Comparison of ENCODE assay signal across 19 cellular contexts in the genomic region with DNA sequence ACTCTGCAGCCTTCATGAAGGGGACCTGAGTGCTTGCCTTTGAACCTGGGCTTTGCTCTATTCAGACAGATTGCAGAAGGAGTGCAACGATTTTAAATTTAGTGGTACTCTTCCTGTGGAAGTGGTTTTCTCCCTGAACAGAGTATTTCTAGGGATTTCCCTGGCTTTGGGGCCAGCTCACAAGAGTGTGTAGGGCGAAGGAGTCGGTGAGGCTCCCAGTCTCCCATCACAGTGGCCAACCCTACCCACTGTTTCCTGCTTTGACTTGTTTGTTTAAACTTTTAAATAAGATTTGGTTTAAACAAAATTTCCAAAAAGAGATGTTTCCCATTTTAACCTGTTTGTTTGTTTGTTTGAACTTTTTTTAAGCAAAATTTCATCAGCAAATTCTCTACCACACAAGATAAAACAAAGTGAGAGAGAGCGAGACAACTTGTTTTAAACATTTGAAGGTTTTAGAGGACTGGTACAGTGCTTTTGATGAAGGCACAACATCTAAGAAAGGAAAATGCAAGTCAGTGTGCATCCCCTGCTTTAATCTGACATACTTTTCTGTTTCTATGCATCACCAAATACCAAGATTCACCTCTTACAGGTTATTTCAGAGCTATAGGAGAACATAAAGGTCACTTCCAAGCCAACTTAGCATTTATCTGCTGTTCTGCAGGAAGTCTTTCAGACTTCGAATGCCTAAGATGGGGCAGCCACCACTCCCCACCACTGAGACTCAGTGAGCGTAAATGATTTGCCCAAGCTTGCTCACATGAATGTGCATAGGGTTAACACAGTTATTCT. TPM values are rescaled to one million over a fixed set of nuclear protein-coding genes. Genes with fewer than 3 reads are reported as not detected.
DNase-seq lines count a peak whose midpoint lies in the region; ATAC-seq and TF ChIP-seq lines count a peak whose summit lies in the region.
"Had no signal": no experiment of that assay in that cellular context is flagged by ENCODE, and none has a peak within 500 bp of the region (broad histone marks: within the 10 kb centered on the region; RNA-seq: fewer than 3 reads in every experiment).

No MANE protein-coding gene starts in this region.

- no peaks in the 10 kb centered on the region for H3K36me3 ChIP-seq in CD8-positive, alpha-beta T cell (ENCODE audit: insufficient read depth, low read length)
- H3K36me3 ChIP-seq in naive thymus-derived CD4-positive, alpha-beta T cell (ENCODE audit: control insufficient read depth in 2 of 3, insufficient read depth in 3 of 3, low read length in 3 of 3), result no peaks in the 10 kb centered on the region

- H3K9me3 Mint-ChIP-seq in activated CD8-positive, alpha-beta T cell treated with anti-CD3 and anti-CD28 coated beads for 36 hours, result peaks cover 2% of the 10 kb centered on the region
- no peaks in the 10 kb centered on the region for H3K9me3 Mint-ChIP-seq in activated CD8-positive, alpha-beta T cell treated with anti-CD3 and anti-CD28 coated beads, Interleukin-2, amount 10 ng/mL, durations not matched to agents 7 days and 5 days (ENCODE audit: insufficient read depth)
- H3K9me3 Mint-ChIP-seq in CD8-positive, alpha-beta T cell, result no peaks in the 10 kb centered on the region
- H3K9me3 Mint-ChIP-seq in T-cell, result peaks cover 0 to 7% (median 0%) of the 10 kb centered on the region in 3 donors
- peaks cover 0 to 16% (median 0%) of the 10 kb centered on the region in 11 donors for H3K9me3 Mint-ChIP-seq in naive thymus-derived CD4-positive, alpha-beta T cell

- no peak overlapping the region for H3K4me3 ChIP-seq in CD8-positive, alpha-beta T cell (ENCODE audit: low read depth, low read length)
- no peak overlapping the region for H3K4me3 ChIP-seq in naive thymus-derived CD4-positive, alpha-beta T cell (ENCODE audit: low read length)

- no peaks in the 10 kb centered on the region for H3K27me3 ChIP-seq in CD8-positive, alpha-beta T cell (ENCODE audit: insufficient read depth, low read length)
- no peaks in the 10 kb centered on the region for H3K27me3 ChIP-seq in naive thymus-derived CD4-positive, alpha-beta T cell (ENCODE audit: control insufficient read depth in 2 of 2, insufficient read depth in 2 of 2, low read length in 2 of 2)

- peaks cover 55% of the 10 kb centered on the region for H3K4me1 ChIP-seq in CD8-positive, alpha-beta T cell (ENCODE audit: insufficient read depth, low read length)
- peaks cover 7 to 56% of the 10 kb centered on the region in 2 donors for H3K4me1 ChIP-seq in naive thymus-derived CD4-positive, alpha-beta T cell (ENCODE audit: control insufficient read depth in 2 of 2, insufficient read depth in 2 of 2, low read length in 2 of 2)

- H3K4me3 Mint-ChIP-seq in activated CD8-positive, alpha-beta T cell treated with anti-CD3 and anti-CD28 coated beads for 36 hours, result no peak overlapping the region
- no peak overlapping the region for H3K4me3 Mint-ChIP-seq in activated CD8-positive, alpha-beta T cell treated with anti-CD3 and anti-CD28 coated beads, Interleukin-2, amount 10 ng/mL, durations not matched to agents 7 days and 5 days
- no peak overlapping the region for H3K4me3 Mint-ChIP-seq in CD8-positive, alpha-beta T cell
- peak overlapping the region in 1 of 3 donors; percentile 50 for H3K4me3 Mint-ChIP-seq in T-cell
- peak overlapping the region in 7 of 10 donors; percentile 7 to 85 (median 32) for H3K4me3 Mint-ChIP-seq in naive thymus-derived CD4-positive, alpha-beta T cell
- H3K4me3 Mint-ChIP-seq: CD14-positive monocyte, HFFc6 had no signal

- no peak overlapping the region for H3K27ac ChIP-seq in CD8-positive, alpha-beta T cell (ENCODE audit: low read depth, low read length)
- H3K27ac ChIP-seq in naive thymus-derived CD4-positive, alpha-beta T cell (ENCODE audit: low read depth, low read length), result no peak overlapping the region
- H3K27ac ChIP-seq: RWPE1 had no signal

- no peak for TF ChIP-seq CTCF in activated CD8-positive, alpha-beta T cell treated with anti-CD3 and anti-CD28 coated beads for 36 hours (IDR thresholded peaks at IDR 0.05)
- TF ChIP-seq CTCF in CD8-positive, alpha-beta T cell (IDR thresholded peaks at IDR 0.05), result no peak

- CTCF ChIA-PET in activated CD8-positive, alpha-beta T cell treated with anti-CD3 and anti-CD28 coated beads for 36 hours (lab: Charles Lee), result interaction anchor here (1.8 to 1.9 kb wide), 2 partner anchors 22 to 89 kb away, joined by 6 to 8 read pairs; no protein-coding TSS in a partner anchor
- CTCF ChIA-PET in activated CD8-positive, alpha-beta T cell treated with anti-CD3 and anti-CD28 coated beads, Interleukin-2, amount 10 ng/mL, durations not matched to agents 7 days and 5 days (lab: Charles Lee), result interaction anchor here (0.8 to 2.2 kb wide), 5 partner anchors 12 to 89 kb away, joined by 3 to 11 read pairs (median 5); a partner anchor contains a TSS
- CTCF ChIA-PET in CD8-positive, alpha-beta T cell (lab: Charles Lee), result interaction anchor here (0.9 to 1.4 kb wide), 4 partner anchors 12 to 69 kb away, joined by 3 to 5 read pairs (median 3); no protein-coding TSS in a partner anchor
- CTCF ChIA-PET in T-cell (lab: Charles Lee), result interaction anchor here in 1 of 2 donors (0.6 to 1.8 kb wide), 2 partner anchors 21 to 281 kb away, joined by 3 to 4 read pairs; no protein-coding TSS in a partner anchor
- CTCF ChIA-PET in naive thymus-derived CD4-positive, alpha-beta T cell (lab: Charles Lee), result interaction anchor here (1.1 to 2.0 kb wide), 2 partner anchors 22 to 69 kb away, joined by 3 to 7 read pairs; no protein-coding TSS in a partner anchor

- no peaks in the 10 kb centered on the region for H3K27me3 Mint-ChIP-seq in activated CD8-positive, alpha-beta T cell treated with anti-CD3 and anti-CD28 coated beads for 36 hours
- H3K27me3 Mint-ChIP-seq in activated CD8-positive, alpha-beta T cell treated with anti-CD3 and anti-CD28 coated beads, Interleukin-2, amount 10 ng/mL, durations not matched to agents 7 days and 5 days (ENCODE audit: low read depth), result no peaks in the 10 kb centered on the region
- H3K27me3 Mint-ChIP-seq in CD8-positive, alpha-beta T cell (ENCODE audit: low read depth), result no peaks in the 10 kb centered on the region
- no peaks in the 10 kb centered on the region for H3K27me3 Mint-ChIP-seq in T-cell
- H3K27me3 Mint-ChIP-seq in naive thymus-derived CD4-positive, alpha-beta T cell, result no peaks in the 10 kb centered on the region

- H3K9me3 ChIP-seq in CD8-positive, alpha-beta T cell (ENCODE audit: low read length), result no peaks in the 10 kb centered on the region
- H3K9me3 ChIP-seq in naive thymus-derived CD4-positive, alpha-beta T cell (ENCODE audit: control insufficient read depth in 2 of 3, low read length in 3 of 3), result no peaks in the 10 kb centered on the region

- peak overlapping the region; percentile 84 for H3K27ac Mint-ChIP-seq in activated CD8-positive, alpha-beta T cell treated with anti-CD3 and anti-CD28 coated beads for 36 hours
- H3K27ac Mint-ChIP-seq in activated CD8-positive, alpha-beta T cell treated with anti-CD3 and anti-CD28 coated beads, Interleukin-2, amount 10 ng/mL, durations not matched to agents 7 days and 5 days, result no peak overlapping the region
- H3K27ac Mint-ChIP-seq in CD8-positive, alpha-beta T cell, result peak overlapping the region; percentile 71
- peak overlapping the region; percentile 71 to 77 for H3K27ac Mint-ChIP-seq in T-cell
- H3K27ac Mint-ChIP-seq in naive thymus-derived CD4-positive, alpha-beta T cell, result peak overlapping the region in 8 of 9 donors; percentile 29 to 86 (median 80)
- H3K27ac Mint-ChIP-seq: CD14-positive monocyte, HFFc6 had no signal

- H3K4me1 Mint-ChIP-seq in activated CD8-positive, alpha-beta T cell treated with anti-CD3 and anti-CD28 coated beads for 36 hours (ENCODE audit: low read depth), result peaks cover 50% of the 10 kb centered on the region
- peaks cover 41% of the 10 kb centered on the region for H3K4me1 Mint-ChIP-seq in activated CD8-positive, alpha-beta T cell treated with anti-CD3 and anti-CD28 coated beads, Interleukin-2, amount 10 ng/mL, durations not matched to agents 7 days and 5 days (ENCODE audit: low read depth)
- peaks cover 58% of the 10 kb centered on the region for H3K4me1 Mint-ChIP-seq in CD8-positive, alpha-beta T cell (ENCODE audit: low read depth)
- H3K4me1 Mint-ChIP-seq in T-cell, result peaks cover 59 to 81% (median 63%) of the 10 kb centered on the region in 3 donors
- peaks cover 35 to 86% (median 76%) of the 10 kb centered on the region in 7 donors for H3K4me1 Mint-ChIP-seq in naive thymus-derived CD4-positive, alpha-beta T cell

- intact Hi-C loops in activated CD8-positive, alpha-beta T cell treated with anti-CD3 and anti-CD28 coated beads for 36 hours (cut with micrococcal nuclease), result no loop called here
- intact Hi-C loops in CD8-positive, alpha-beta T cell (cut with DNase I, micrococcal nuclease), result no loop called here
- intact Hi-C loops in naive thymus-derived CD4-positive, alpha-beta T cell (cut with micrococcal nuclease), result loop anchor here in 1 of 2 donors (2.0 to 10.0 kb wide), 2 partner anchors 69 to 1089 kb away; no protein-coding TSS in a partner anchor

- peaks cover 12% of the 10 kb centered on the region for H3K36me3 Mint-ChIP-seq in activated CD8-positive, alpha-beta T cell treated with anti-CD3 and anti-CD28 coated beads for 36 hours (ENCODE audit: low read depth)
- peaks cover 3% of the 10 kb centered on the region for H3K36me3 Mint-ChIP-seq in activated CD8-positive, alpha-beta T cell treated with anti-CD3 and anti-CD28 coated beads, Interleukin-2, amount 10 ng/mL, durations not matched to agents 7 days and 5 days (ENCODE audit: low read depth)
- no peaks in the 10 kb centered on the region for H3K36me3 Mint-ChIP-seq in CD8-positive, alpha-beta T cell
- no peaks in the 10 kb centered on the region for H3K36me3 Mint-ChIP-seq in T-cell
- H3K36me3 Mint-ChIP-seq in naive thymus-derived CD4-positive, alpha-beta T cell, result peaks cover 0 to 17% (median 3%) of the 10 kb centered on the region in 5 donors
- H3K36me3 Mint-ChIP-seq: CD14-positive monocyte had no signal

- POLR2A ChIA-PET in activated CD8-positive, alpha-beta T cell treated with anti-CD3 and anti-CD28 coated beads for 36 hours (lab: Charles Lee), result interaction anchor here (0.6 to 1.8 kb wide), 3 partner anchors 22 to 186 kb away, joined by 3 to 5 read pairs (median 4); no protein-coding TSS in a partner anchor
- POLR2A ChIA-PET in activated CD8-positive, alpha-beta T cell treated with anti-CD3 and anti-CD28 coated beads, Interleukin-2, amount 10 ng/mL, durations not matched to agents 7 days and 5 days (lab: Charles Lee), result interaction anchor here (0.6 kb wide), 1 partner anchor 1674 kb away, joined by 4 read pairs; no protein-coding TSS in a partner anchor
- POLR2A ChIA-PET in CD8-positive, alpha-beta T cell (lab: Charles Lee), result interaction anchor here (1.1 kb wide), 1 partner anchor 14 kb away, joined by 3 read pairs; no protein-coding TSS in a partner anchor
- POLR2A ChIA-PET in T-cell (lab: Charles Lee), result no interaction called here
- POLR2A ChIA-PET in naive thymus-derived CD4-positive, alpha-beta T cell (lab: Charles Lee), result interaction anchor here (0.7 to 4.5 kb wide), 9 partner anchors 11 to 85 kb away, joined by 3 to 20 read pairs (median 3); no protein-coding TSS in a partner anchor

- peak; percentile 25 for DNase-seq in activated CD8-positive, alpha-beta T cell treated with anti-CD3 and anti-CD28 coated beads for 36 hours
- DNase-seq in activated CD8-positive, alpha-beta T cell treated with anti-CD3 and anti-CD28 coated beads, Interleukin-2, amount 10 ng/mL, durations not matched to agents 7 days and 5 days, result no peak
- no peak for DNase-seq in CD8-positive, alpha-beta T cell
- DNase-seq in T-cell (no peak), NOMO-1 (lab: John Stamatoyannopoulos, UW; ENCODE audit: unreplicated experiment in 2 of 2) (no peak), NCI-H82 treated with DMSO at 0.1 percent for 48 hours (lab: John Stamatoyannopoulos, UW; ENCODE audit: unreplicated experiment) (no peak)
- DNase-seq in naive thymus-derived CD4-positive, alpha-beta T cell, result peak in 2 of 9 donors; percentile 21 to 25
- DNase-seq: ACHN, AML-193, HFFc6, NCI-H1436, NCI-H2029, NCI-H2171 treated with DMSO at 0.1 percent for 48 hours, NCI-H446 treated with DMSO at 0.1 percent for 48 hours, NCI-H748 treated with DMSO at 0.1 percent for 48 hours, PC-3 had no signal

- ATAC-seq in activated CD8-positive, alpha-beta T cell treated with anti-CD3 and anti-CD28 coated beads for 36 hours, result peak; percentile 83
- no peak for ATAC-seq in activated CD8-positive, alpha-beta T cell treated with anti-CD3 and anti-CD28 coated beads, Interleukin-2, amount 10 ng/mL, durations not matched to agents 7 days and 5 days
- ATAC-seq in CD8-positive, alpha-beta T cell, result no peak
- ATAC-seq in T-cell (replicated peaks in 1 of 4), result peak; percentile 52 to 72 (median 54)
- no peak for ATAC-seq in naive thymus-derived CD4-positive, alpha-beta T cell
- ATAC-seq: PC-3 had no signal

RNA-seq across cellular contexts. Expression of a gene that starts 6.6 kb away (rescaled TPM):
- under 1 TPM; 0.50 to 0.81 TPM for total RNA-seq in activated CD8-positive, alpha-beta T cell treated with anti-CD3 and anti-CD28 coated beads for 36 hours
- under 1 TPM in 1 of 2 experiments, not detected in 1; 0.13 TPM for total RNA-seq in activated CD8-positive, alpha-beta T cell treated with anti-CD3 and anti-CD28 coated beads, Interleukin-2, amount 10 ng/mL, durations not matched to agents 7 days and 5 days
- total RNA-seq in CD8-positive, alpha-beta T cell, result under 1 TPM; 0.43 to 0.81 TPM
- 1 to 10 TPM; 1.3 to 3.4 (median 1.9) TPM for total RNA-seq in T-cell
- total RNA-seq in naive thymus-derived CD4-positive, alpha-beta T cell, result 1 to 10 TPM in 4 of 5 experiments, under 1 TPM in 1; 0.27 to 3.2 (median 2.3) TPM
- polyA plus RNA-seq in naive thymus-derived CD4-positive, alpha-beta T cell, result under 1 TPM; 0.39 to 0.50 TPM
- total RNA-seq: HFFc6, PC-3 had no signal

RNA-seq across cellular contexts. Expression of a gene that starts 37.0 kb away (rescaled TPM):
- total RNA-seq in activated CD8-positive, alpha-beta T cell treated with anti-CD3 and anti-CD28 coated beads for 36 hours, result 10 to 100 TPM; 20.7 to 23.3 TPM
- 1 to 10 TPM; 1.4 to 1.6 TPM for total RNA-seq in activated CD8-positive, alpha-beta T cell treated with anti-CD3 and anti-CD28 coated beads, Interleukin-2, amount 10 ng/mL, durations not matched to agents 7 days and 5 days
- total RNA-seq in CD8-positive, alpha-beta T cell, result under 1 TPM; 0.28 to 0.30 TPM
- total RNA-seq in T-cell, result 1 to 10 TPM; 4.2 to 9.7 (median 8.5) TPM
- total RNA-seq in naive thymus-derived CD4-positive, alpha-beta T cell, result 10 to 100 TPM in 2 of 5 experiments, 1 to 10 TPM in 3; 3.7 to 14.6 (median 5.7) TPM
- 1 to 10 TPM; 1.2 to 2.8 TPM for polyA plus RNA-seq in naive thymus-derived CD4-positive, alpha-beta T cell
- total RNA-seq: H4, HFFc6, PC-3 had no signal

Comparison
In these comparisons a context has a peak if more than half of its experiments do, and no peak if none do; other contexts are left out.
1. ATAC-seq: peak in activated CD8-positive, alpha-beta T cell treated with anti-CD3 and anti-CD28 coated beads for 36 hours (single experiment) and T-cell (4 of 4); none in activated CD8-positive, alpha-beta T cell treated with anti-CD3 and anti-CD28 coated beads, Interleukin-2, amount 10 ng/mL, durations not matched to agents 7 days and 5 days (single experiment), CD8-positive, alpha-beta T cell (single experiment) and naive thymus-derived CD4-positive, alpha-beta T cell (single experiment).
2. H3K4me3 Mint-ChIP-seq: peak in naive thymus-derived CD4-positive, alpha-beta T cell (7 of 10); none in activated CD8-positive, alpha-beta T cell treated with anti-CD3 and anti-CD28 coated beads for 36 hours (single experiment), activated CD8-positive, alpha-beta T cell treated with anti-CD3 and anti-CD28 coated beads, Interleukin-2, amount 10 ng/mL, durations not matched to agents 7 days and 5 days (single experiment) and CD8-positive, alpha-beta T cell (single experiment).
3. POLR2A ChIA-PET loops: an anchor here in activated CD8-positive, alpha-beta T cell treated with anti-CD3 and anti-CD28 coated beads for 36 hours (0.6 to 1.8 kb wide), activated CD8-positive, alpha-beta T cell treated with anti-CD3 and anti-CD28 coated beads, Interleukin-2, amount 10 ng/mL, durations not matched to agents 7 days and 5 days (0.6 kb wide), CD8-positive, alpha-beta T cell (1.1 kb wide) and naive thymus-derived CD4-positive, alpha-beta T cell (0.7 to 4.5 kb wide); none called in T-cell.